In genomic region chr6:33430334-33430733, GRCh38 we compare ENCODE assay signal across 1 cellular context.
TF ChIP-seq lines count a peak whose summit lies in the region.

No MANE protein-coding gene starts in this region.

TF ChIP-seq in H1, 55 proteins besides CTCF, POLR2A, EP300 and RAD21:
- TF ChIP-seq PHF8 (conservative IDR thresholded peaks at IDR 0.05; ENCODE audit: low read depth, low read length) = no peak
TF ChIP-seq in H1: peak in this region for 0.
